Comparison of ENCODE assay signal across 1 cellular context in genomic region chr6:143677891-143678737, GRCh38.
TF ChIP-seq lines count a peak whose summit lies in the region.

PHACTR2 (plus strand) TSS chr6:143677965; CDS start chr6:143678164, 199 bp downstream.

TF ChIP-seq in HEK293, 187 proteins besides CTCF, POLR2A, EP300 and RAD21 (continued from another document and continues in another):
- TF ChIP-seq ELK4 (IDR thresholded peaks at IDR 0.05; ENCODE audit: borderline replicate concordance, low read depth, low read length): no peak
- peak; percentile 99 for TF ChIP-seq ZNF677 (tag by site-specific recombination; IDR thresholded peaks at IDR 0.05)
- TF ChIP-seq PRDM4 (tag by site-specific recombination; IDR thresholded peaks at IDR 0.05): 0 out of 2 replicates have a peak, but pooled peaks have one; percentile 6
- TF ChIP-seq SCRT1 (tag by site-specific recombination; IDR thresholded peaks at IDR 0.05; ENCODE audit: borderline replicate concordance): peak; percentile 69; the same call in 1 of the 2 replicates
- TF ChIP-seq ZNF350 (tag by site-specific recombination; IDR thresholded peaks at IDR 0.05): no peak
- no peak; the same call in 1 of the 2 replicates for TF ChIP-seq SP7 (tag by site-specific recombination; IDR thresholded peaks at IDR 0.05)
- TF ChIP-seq ZBTB6 (tag by site-specific recombination; IDR thresholded peaks at IDR 0.05): no peak
- 0 out of 2 replicates have a peak, but pooled peaks have one; percentile 6 for TF ChIP-seq ZXDB (tag by site-specific recombination; IDR thresholded peaks at IDR 0.05)
- 0 out of 2 replicates have a peak, but pooled peaks have one; percentile 25 for TF ChIP-seq GLIS2 (tag by site-specific recombination; IDR thresholded peaks at IDR 0.05)
- TF ChIP-seq ZNF558 (tag by site-specific recombination; IDR thresholded peaks at IDR 0.05): peak; percentile 39; the same call in 1 of the 2 replicates
- no peak for TF ChIP-seq ZNF280C (tag by site-specific recombination; IDR thresholded peaks at IDR 0.05)
- peak; percentile 77; the same call in 1 of the 2 replicates for TF ChIP-seq ZSCAN5A (tag by site-specific recombination; IDR thresholded peaks at IDR 0.05)
- TF ChIP-seq ZNF10 (tag by site-specific recombination; IDR thresholded peaks at IDR 0.05): no peak
- TF ChIP-seq ZNF530 (tag by site-specific recombination; IDR thresholded peaks at IDR 0.05; ENCODE audit: low read depth): no peak
- peak; percentile 93 for TF ChIP-seq ZBTB20 (tag by site-specific recombination; IDR thresholded peaks at IDR 0.05)
- peak; percentile 71 for TF ChIP-seq ZNF398 (tag by site-specific recombination; IDR thresholded peaks at IDR 0.05)
- TF ChIP-seq SETDB1 (IDR thresholded peaks at IDR 0.05; ENCODE audit: insufficient read length, low read length): no peak
- TF ChIP-seq ZNF449 (tag by site-specific recombination; IDR thresholded peaks at IDR 0.05): peak; percentile 40; the same call in 1 of the 2 replicates
- TF ChIP-seq ZNF335 (tag by site-specific recombination; conservative IDR thresholded peaks at IDR 0.05): peak; percentile 80
- TF ChIP-seq TRIM28 (IDR thresholded peaks at IDR 0.05; ENCODE audit: borderline replicate concordance, low read length): no peak
- TF ChIP-seq ZBTB8A (tag by site-specific recombination; IDR thresholded peaks at IDR 0.05): peak; percentile 56
- no peak for TF ChIP-seq SP3 (tag by site-specific recombination; IDR thresholded peaks at IDR 0.05)
- TF ChIP-seq AEBP2 (tag by site-specific recombination; IDR thresholded peaks at IDR 0.05; ENCODE audit: borderline replicate concordance): no peak
- TF ChIP-seq SCRT2 (tag by site-specific recombination; IDR thresholded peaks at IDR 0.05): peak; percentile 95
- no peak for TF ChIP-seq ZNF157 (tag by site-specific recombination; IDR thresholded peaks at IDR 0.05)
- TF ChIP-seq ZNF140 (tag by site-specific recombination; IDR thresholded peaks at IDR 0.05): no peak
- no peak for TF ChIP-seq ZNF223 (tag by site-specific recombination; IDR thresholded peaks at IDR 0.05)
- no peak for TF ChIP-seq ZNF473 (tag by site-specific recombination; IDR thresholded peaks at IDR 0.05)
- no peak for TF ChIP-seq ZNF266 (tag by site-specific recombination; IDR thresholded peaks at IDR 0.05; ENCODE audit: low read depth)
- TF ChIP-seq ZNF777 (tag by site-specific recombination; IDR thresholded peaks at IDR 0.05; ENCODE audit: borderline replicate concordance): no peak
- no peak for TF ChIP-seq TSHZ1 (tag by site-specific recombination; IDR thresholded peaks at IDR 0.05; ENCODE audit: borderline replicate concordance)
- peak; percentile 84 for TF ChIP-seq PRDM6 (tag by site-specific recombination; IDR thresholded peaks at IDR 0.05)
- no peak for TF ChIP-seq ZNF639 (tag by site-specific recombination; IDR thresholded peaks at IDR 0.05)
- no peak for TF ChIP-seq ZNF48 (tag by site-specific recombination; IDR thresholded peaks at IDR 0.05)
- peak; percentile 72 for TF ChIP-seq ZSCAN30 (tag by site-specific recombination; IDR thresholded peaks at IDR 0.05)
- TF ChIP-seq ZNF600 (tag by site-specific recombination; IDR thresholded peaks at IDR 0.05): peak; percentile 75
- peak; percentile 60; the same call in 1 of the 2 replicates for TF ChIP-seq FEZF1 (tag by site-specific recombination; IDR thresholded peaks at IDR 0.05)
- no peak for TF ChIP-seq ZFP3 (tag by site-specific recombination; IDR thresholded peaks at IDR 0.05; ENCODE audit: low read depth)
- TF ChIP-seq ZFHX2 (tag by site-specific recombination; conservative IDR thresholded peaks at IDR 0.05): no peak
- peak; percentile 39 for TF ChIP-seq OSR2 (tag by site-specific recombination; IDR thresholded peaks at IDR 0.05)
